9 cellular contexts compared by ENCODE assay signal in genomic region chr16:84643180-84643583, GRCh38. TPM values are rescaled to one million over a fixed set of nuclear protein-coding genes. Genes with fewer than 3 reads are reported as not detected.
DNase-seq lines count a peak whose midpoint lies in the region; ATAC-seq and TF ChIP-seq lines count a peak whose summit lies in the region.
"Had no signal": no experiment of that assay in that cellular context is flagged by ENCODE, and none has a peak within 500 bp of the region (broad histone marks: within the 10 kb centered on the region; RNA-seq: fewer than 3 reads in every experiment).

No MANE protein-coding gene starts in this region.

- dilution Hi-C loops in mammary epithelial cell (cut with HindIII; ENCODE audit: low sequenced_read_pairs) = loop anchor here (5.0 kb wide), 1 partner anchor 94 kb away; no protein-coding TSS in a partner anchor

- ATAC-seq in lung (ENCODE audit: insufficient read depth, low FRiP score) (peak; percentile 29), GM19351 (IDR thresholded peaks at IDR 0.05; ENCODE audit: unreplicated experiment) (no peak)
- no peak for ATAC-seq in stimulated activated naive CD8-positive, alpha-beta T cell treated with anti-CD3 and anti-CD28 coated beads, Interleukin-15, Interleukin-2, amounts not matched to agents 100 U/mL and 50 U/mL, for 24 hours

- no peaks in the 10 kb centered on the region for H3K9me3 ChIP-seq in mammary epithelial cell (replicated peaks; ENCODE audit: insufficient read depth, low read length)
- no peaks in the 10 kb centered on the region for H3K9me3 ChIP-seq in lung (ENCODE audit: control insufficient read depth in 2 of 2, insufficient read depth in 1 of 2, low read length in 1 of 2)

- in situ Hi-C loops in mammary epithelial cell (cut with MboI; ENCODE audit: low sequenced_read_pairs in 2 of 2) = no loop called here

- peak; percentile 64 for DNase-seq in AG04449 (ENCODE audit: low read depth, low spot score)
- DNase-seq in M059J (ENCODE audit: low read depth) = peak; percentile 93
- peak; percentile 88 for DNase-seq in mammary epithelial cell
- peak; percentile 53 for DNase-seq in lung (ENCODE audit: low spot score)
- no peak for DNase-seq in stimulated activated naive CD8-positive, alpha-beta T cell treated with anti-CD3 and anti-CD28 coated beads, Interleukin-15, Interleukin-2, amounts not matched to agents 100 U/mL and 50 U/mL, for 24 hours
- no peak for DNase-seq in activated gamma-delta T cell (lab: John Stamatoyannopoulos, UW)
- no peak for DNase-seq in activated naive CD4-positive, alpha-beta T cell treated with Interleukin-2 at 50 U/mL for 16 hours
- DNase-seq: NCI-H526 treated with DMSO at 0.1 percent for 48 hours had no signal

- H3K27ac ChIP-seq in mammary epithelial cell (ENCODE audit: insufficient read depth, low read depth, low read length) (peak overlapping the region; percentile 44), lung (ENCODE audit: low read depth in 1 of 2, low read length in 1 of 2) (peak overlapping the region; percentile 43 to 74)

- POLR2A ChIA-PET in AG04449 (lab: Yijun Ruan, JAX) = no interaction called here

- peak overlapping the region; percentile 77 for H3K4me2 ChIP-seq in mammary epithelial cell (ENCODE audit: insufficient read depth, low read depth, low read length)

- BruUV-seq in mammary epithelial cell (replicated peaks; lab: Mats Ljungman, UMichigan) = no TSS peak

- H3K9ac ChIP-seq in mammary epithelial cell (ENCODE audit: insufficient read depth, low read length) = no peak overlapping the region

- H3K27me3 ChIP-seq in mammary epithelial cell (ENCODE audit: insufficient read depth, low read length) (no peaks in the 10 kb centered on the region), lung (ENCODE audit: control insufficient read depth, insufficient read depth) (no peaks in the 10 kb centered on the region)

- CTCF ChIA-PET in AG04449 (lab: Yijun Ruan, JAX) = interaction anchor here (0.6 to 4.3 kb wide), 9 partner anchors 21 to 429 kb away, joined by 3 to 38 read pairs (median 7); partner anchors contain the start of gene MEAK7
- CTCF ChIA-PET in mammary epithelial cell (lab: Charles Lee; ENCODE audit: low non-redundant PET) = no interaction called here

- TF ChIP-seq CTCF in AG04449 (IDR thresholded peaks at IDR 0.05; ENCODE audit: insufficient read depth, low read length, missing control alignments) = no peak
- no peak for TF ChIP-seq CTCF in mammary epithelial cell (conservative IDR thresholded peaks at IDR 0.05 in 1 of 2, IDR thresholded peaks at IDR 0.05 in 1 of 2; ENCODE audit: extremely low read depth in 1 of 2, insufficient read depth in 1 of 2, low read depth in 1 of 2, low read length in 2 of 2)
- no peak for TF ChIP-seq CTCF in lung (IDR thresholded peaks at IDR 0.05; ENCODE audit: control extremely low read depth, extremely low read depth)

- WGBS in mammary epithelial cell (ENCODE audit: low coverage, missing lambda C conversion rate) = 23% methylated on average over 8 of the region's 8 CpGs
- 35 to 57% methylated on average over 8 of the region's 8 CpGs for WGBS in lung, 2 donors

- no peaks in the 10 kb centered on the region for H4K20me1 ChIP-seq in mammary epithelial cell (ENCODE audit: insufficient read depth, low read length)

- peaks cover 13% of the 10 kb centered on the region for H3K79me2 ChIP-seq in mammary epithelial cell (ENCODE audit: insufficient read depth, low read length)

- H2AFZ ChIP-seq in mammary epithelial cell (ENCODE audit: low read depth, low read length) = peak overlapping the region; percentile 83

- H3K36me3 ChIP-seq in mammary epithelial cell (ENCODE audit: insufficient read depth, low read length) (no peaks in the 10 kb centered on the region), lung (ENCODE audit: control insufficient read depth in 2 of 2, insufficient read depth in 2 of 2, low read length in 2 of 2) (no peaks in the 10 kb centered on the region)

- H3K4me3 ChIP-seq in AG04449 (ENCODE audit: low read depth, low read length) (no peak overlapping the region), mammary epithelial cell (replicated peaks in 1 of 3; ENCODE audit: insufficient read depth in 1 of 3, low read depth in 2 of 3, low read length in 3 of 3) (peak overlapping the region in 1 of 3 experiments; percentile 27), lung (no peak overlapping the region)

- H3K4me1 ChIP-seq in mammary epithelial cell (ENCODE audit: insufficient read depth, low read length) = peaks cover 44% of the 10 kb centered on the region
- peaks cover 3% of the 10 kb centered on the region in 2 donors for H3K4me1 ChIP-seq in lung (ENCODE audit: control insufficient read depth in 2 of 2, insufficient read depth in 2 of 2, low read length in 2 of 2)

- intact Hi-C loops in mammary epithelial cell (cut with micrococcal nuclease) = loop anchor here (1.0 kb wide), 1 partner anchor 21 kb away; no protein-coding TSS in a partner anchor

RNA-seq across cellular contexts. Expression of gene KLHL36, which starts 5.1 kb away (rescaled TPM):
- total RNA-seq in M059J (2014; rRNA removed; shearing (Covaris generic)) = 23.5 and 39.6 TPM in 2 replicates
- total RNA-seq in mammary epithelial cell (100 to 1,000 TPM in 1 of 2 donors, 10 to 100 TPM in 1; 52.9 to 103 TPM), lung (10 to 100 TPM; 36.9 to 52.7 TPM)
- polyA plus RNA-seq in mammary epithelial cell (38.8 TPM), lung (10 to 100 TPM; 18.1 to 27.7 TPM)
- 35.9 TPM for polyA minus RNA-seq in mammary epithelial cell

RNA-seq across cellular contexts. Expression of gene COTL1, which starts 25.3 kb away (rescaled TPM):
- total RNA-seq in M059J (2014; rRNA removed; shearing (Covaris generic)) = 270 and 331 TPM in 2 replicates
- 100 to 1,000 TPM in 1 of 2 donors, 10 to 100 TPM in 1; 79.2 to 202 TPM for total RNA-seq in mammary epithelial cell
- 190 TPM for polyA plus RNA-seq in mammary epithelial cell
- polyA minus RNA-seq in mammary epithelial cell = 217 TPM
- total RNA-seq in lung = 100 to 1,000 TPM in 1 of 2 donors, 10 to 100 TPM in 1; 62.4 to 204 TPM
- 100 to 1,000 TPM in 1 of 2 donors, 10 to 100 TPM in 1; 80.1 to 223 TPM for polyA plus RNA-seq in lung

RNA-seq across cellular contexts. Expression of gene USP10, which starts 56.6 kb away (rescaled TPM):
- total RNA-seq in M059J (2014; rRNA removed; shearing (Covaris generic)) = 66.8 and 80.6 TPM in 2 replicates
- total RNA-seq in mammary epithelial cell = 100 to 1,000 TPM in 1 of 2 donors, 10 to 100 TPM in 1; 60.5 to 111 TPM
- 82.9 TPM for polyA plus RNA-seq in mammary epithelial cell
- 390 TPM for polyA minus RNA-seq in mammary epithelial cell
- 10 to 100 TPM; 70.5 to 77.5 TPM for total RNA-seq in lung
- polyA plus RNA-seq in lung = 10 to 100 TPM; 18.5 to 55.5 TPM

Comparison
In these comparisons a context has a peak if more than half of its experiments do, and no peak if none do; other contexts are left out.
1. DNase-seq: peak in AG04449 (single experiment), M059J (single experiment), mammary epithelial cell (single experiment) and lung (single experiment); none in stimulated activated naive CD8-positive, alpha-beta T cell treated with anti-CD3 and anti-CD28 coated beads, Interleukin-15, Interleukin-2, amounts not matched to agents 100 U/mL and 50 U/mL, for 24 hours (single experiment), activated gamma-delta T cell (single experiment) and activated naive CD4-positive, alpha-beta T cell treated with Interleukin-2 at 50 U/mL for 16 hours (single experiment).